8 cellular contexts compared by ENCODE assay signal in genomic region chr2:69436594-69436936, GRCh38. TPM values are rescaled to one million over a fixed set of nuclear protein-coding genes. Genes with fewer than 3 reads are reported as not detected.
DNase-seq lines count a peak whose midpoint lies in the region; ATAC-seq lines count a peak whose summit lies in the region.

No MANE protein-coding gene starts in this region.

- peak overlapping the region; percentile 95 for H3K4me3 Mint-ChIP-seq in activated CD4-positive, alpha-beta memory T cell treated with anti-CD3 and anti-CD28 coated beads for 36 hours
- H3K4me3 Mint-ChIP-seq in stimulated activated naive B cell treated with anti-CD40 and anti-IgM and Interleukin-4, amounts not matched to agents 10 μg/mL and 1 μg/mL and 100 μg/mL, for 72 hours = peak overlapping the region; percentile 93 to 95

- POLR2A ChIA-PET in activated CD4-positive, alpha-beta memory T cell treated with anti-CD3 and anti-CD28 coated beads for 36 hours (lab: Charles Lee) = interaction anchor here (0.7 to 2.1 kb wide), 7 partner anchors 17 to 207 kb away, joined by 3 to 11 read pairs (median 4); partner anchors contain the start of gene AAK1

- peaks cover 6% of the 10 kb centered on the region for H3K36me3 Mint-ChIP-seq in activated CD4-positive, alpha-beta memory T cell treated with anti-CD3 and anti-CD28 coated beads for 36 hours
- peaks cover 8 to 9% of the 10 kb centered on the region in 2 donors for H3K36me3 Mint-ChIP-seq in stimulated activated naive B cell treated with anti-CD40 and anti-IgM and Interleukin-4, amounts not matched to agents 10 μg/mL and 1 μg/mL and 100 μg/mL, for 72 hours

- ATAC-seq in HG02571 (IDR thresholded peaks at IDR 0.05; ENCODE audit: unreplicated experiment) (peak; percentile 1), HG03521 (IDR thresholded peaks at IDR 0.05; ENCODE audit: unreplicated experiment) (no peak)
- ATAC-seq in stimulated activated naive B cell treated with anti-CD40 and anti-IgM and Interleukin-4, amounts not matched to agents 10 μg/mL and 1 μg/mL and 100 μg/mL, for 72 hours (replicated peaks) = peak; percentile 11 to 16

- H3K27me3 Mint-ChIP-seq in activated CD4-positive, alpha-beta memory T cell treated with anti-CD3 and anti-CD28 coated beads for 36 hours = no peaks in the 10 kb centered on the region
- H3K27me3 Mint-ChIP-seq in stimulated activated naive B cell treated with anti-CD40 and anti-IgM and Interleukin-4, amounts not matched to agents 10 μg/mL and 1 μg/mL and 100 μg/mL, for 72 hours = no peaks in the 10 kb centered on the region

- H3K4me1 Mint-ChIP-seq in activated CD4-positive, alpha-beta memory T cell treated with anti-CD3 and anti-CD28 coated beads for 36 hours (ENCODE audit: low read depth) = peaks cover 27% of the 10 kb centered on the region
- peaks cover 17 to 32% of the 10 kb centered on the region in 2 donors for H3K4me1 Mint-ChIP-seq in stimulated activated naive B cell treated with anti-CD40 and anti-IgM and Interleukin-4, amounts not matched to agents 10 μg/mL and 1 μg/mL and 100 μg/mL, for 72 hours

- H3K27me3 ChIP-seq in iPS-15b (ENCODE audit: control insufficient read depth, insufficient read depth, low read length) = no peaks in the 10 kb centered on the region

- intact Hi-C loops in activated CD4-positive, alpha-beta memory T cell treated with anti-CD3 and anti-CD28 coated beads for 36 hours (cut with micrococcal nuclease) = loop anchor here (2.0 to 10.0 kb wide), 3 partner anchors 40 to 278 kb away; no protein-coding TSS in a partner anchor

- peak overlapping the region; percentile 91 for H3K27ac Mint-ChIP-seq in activated CD4-positive, alpha-beta memory T cell treated with anti-CD3 and anti-CD28 coated beads for 36 hours
- peak overlapping the region; percentile 99 for H3K27ac Mint-ChIP-seq in stimulated activated naive B cell treated with anti-CD40 and anti-IgM and Interleukin-4, amounts not matched to agents 10 μg/mL and 1 μg/mL and 100 μg/mL, for 72 hours

- peaks cover 11% of the 10 kb centered on the region for H3K9me3 Mint-ChIP-seq in activated CD4-positive, alpha-beta memory T cell treated with anti-CD3 and anti-CD28 coated beads for 36 hours
- H3K9me3 Mint-ChIP-seq in stimulated activated naive B cell treated with anti-CD40 and anti-IgM and Interleukin-4, amounts not matched to agents 10 μg/mL and 1 μg/mL and 100 μg/mL, for 72 hours = peaks cover 6 to 8% of the 10 kb centered on the region in 2 donors

- H3K4me1 ChIP-seq in iPS-15b (ENCODE audit: control insufficient read depth, insufficient read depth, low read length) = peaks cover 9% of the 10 kb centered on the region

- peak; percentile 26 for DNase-seq in ELR (ENCODE audit: low read depth)
- no peak for DNase-seq in activated CD4-positive, alpha-beta memory T cell treated with anti-CD3 and anti-CD28 coated beads for 36 hours
- DNase-seq in stimulated activated naive B cell treated with anti-CD40 and anti-IgM and Interleukin-4, amounts not matched to agents 10 μg/mL and 1 μg/mL and 100 μg/mL, for 72 hours = no peak
- DNase-seq in effector CD4-positive, alpha-beta T cell = no peak
- DNase-seq in GM03348 (ENCODE audit: low spot score) = no peak

- CTCF ChIA-PET in activated CD4-positive, alpha-beta memory T cell treated with anti-CD3 and anti-CD28 coated beads for 36 hours (lab: Charles Lee) = interaction anchor here (0.8 to 2.5 kb wide), 15 partner anchors 14 to 477 kb away, joined by 3 to 28 read pairs (median 3); no protein-coding TSS in a partner anchor

- H3K4me3 ChIP-seq in iPS-15b (ENCODE audit: low read depth, low read length) = peak overlapping the region; percentile 93

- peak overlapping the region; percentile 62 for H3K9ac ChIP-seq in iPS-15b (ENCODE audit: low read depth, low read length)

- no peaks in the 10 kb centered on the region for H3K9me3 ChIP-seq in iPS-15b (ENCODE audit: control insufficient read depth, insufficient read depth, low read length)

- no peaks in the 10 kb centered on the region for H3K36me3 ChIP-seq in iPS-15b (ENCODE audit: control insufficient read depth, insufficient read depth, low read length)

RNA-seq across cellular contexts. Expression of gene NFU1, which starts 0.7 kb away (rescaled TPM):
- 10 to 100 TPM; 37.8 to 44.5 TPM for total RNA-seq in activated CD4-positive, alpha-beta memory T cell treated with anti-CD3 and anti-CD28 coated beads for 36 hours

RNA-seq across cellular contexts. Expression of gene GFPT1, which starts 49.5 kb away (rescaled TPM):
- 10 to 100 TPM; 39.8 to 43.6 TPM for total RNA-seq in activated CD4-positive, alpha-beta memory T cell treated with anti-CD3 and anti-CD28 coated beads for 36 hours
